ENCODE assay signal across 7 cellular contexts in genomic region chr1:201648911-201649775, GRCh38.
DNase-seq lines count a peak whose midpoint lies in the region.

No MANE protein-coding gene starts in this region.

- no peak overlapping the region for H3K27ac ChIP-seq in HUES6 (ENCODE audit: low read depth, low read length)
- H3K27ac ChIP-seq in thymus (ENCODE audit: low read depth), result no peak overlapping the region

- H3K36me3 ChIP-seq in HUES6 (ENCODE audit: control insufficient read depth, insufficient read depth, low read length), result no peaks in the 10 kb centered on the region
- H3K36me3 ChIP-seq in adipocyte (ENCODE audit: control insufficient read depth, insufficient read depth, low read length, severe bottlenecking), result peaks cover 10% of the 10 kb centered on the region
- H3K36me3 ChIP-seq in thymus (ENCODE audit: control insufficient read depth, insufficient read depth), result no peaks in the 10 kb centered on the region

- H3K9ac ChIP-seq in HUES6 (ENCODE audit: low read length) (peak overlapping the region; percentile 67), adipocyte (ENCODE audit: low read length) (peak overlapping the region; percentile 95)

- H3K36me3 Mint-ChIP-seq in T-helper 2 cell treated with Interferon-gamma antibody and Interleukin-4, amounts not matched to agents 5 μg/mL and 100 μg/mL, for 36 hours (ENCODE audit: low read depth), result no peaks in the 10 kb centered on the region

- peaks cover 59% of the 10 kb centered on the region for H3K27me3 ChIP-seq in HUES6 (ENCODE audit: control insufficient read depth, insufficient read depth, low read length)
- H3K27me3 ChIP-seq in adipocyte (replicated peaks; ENCODE audit: control insufficient read depth, insufficient read depth, low read length), result no peaks in the 10 kb centered on the region
- H3K27me3 ChIP-seq in thymus (ENCODE audit: control insufficient read depth, insufficient read depth), result peaks cover 33% of the 10 kb centered on the region

- H3K4me1 ChIP-seq in HUES6 (ENCODE audit: control insufficient read depth, insufficient read depth, low read length), result peaks cover 24% of the 10 kb centered on the region
- H3K4me1 ChIP-seq in adipocyte (ENCODE audit: control insufficient read depth, insufficient read depth, low read length), result peaks cover 49% of the 10 kb centered on the region
- no peaks in the 10 kb centered on the region for H3K4me1 ChIP-seq in thymus (ENCODE audit: control insufficient read depth, insufficient read depth, low read length)

- DNase-seq in adipocyte (ENCODE audit: low read depth) (peak; percentile 59), iPS-NIHi11 (ENCODE audit: low spot score) (peak; percentile 69), T1000 (lab: John Stamatoyannopoulos, UW) (no peak), HPDE6-E6E7 (ENCODE audit: extremely low spot score) (no peak)
- no peak for DNase-seq in T-helper 2 cell treated with Interferon-gamma antibody and Interleukin-4, amounts not matched to agents 5 μg/mL and 100 μg/mL, for 36 hours (ENCODE audit: low spot score)

- H3K4me3 ChIP-seq in HUES6 (ENCODE audit: low read depth, low read length) (peak overlapping the region; percentile 79), adipocyte (ENCODE audit: low read length) (peak overlapping the region; percentile 94), thymus (ENCODE audit: low read length) (peak overlapping the region; percentile 21)

- H3K27me3 Mint-ChIP-seq in T-helper 2 cell treated with Interferon-gamma antibody and Interleukin-4, amounts not matched to agents 5 μg/mL and 100 μg/mL, for 36 hours (ENCODE audit: low read depth), result peaks cover 51% of the 10 kb centered on the region

- no peaks in the 10 kb centered on the region for H3K4me1 Mint-ChIP-seq in T-helper 2 cell treated with Interferon-gamma antibody and Interleukin-4, amounts not matched to agents 5 μg/mL and 100 μg/mL, for 36 hours (ENCODE audit: low read depth)

- no peak overlapping the region for H3K27ac Mint-ChIP-seq in T-helper 2 cell treated with Interferon-gamma antibody and Interleukin-4, amounts not matched to agents 5 μg/mL and 100 μg/mL, for 36 hours

- no peaks in the 10 kb centered on the region for H3K9me3 Mint-ChIP-seq in T-helper 2 cell treated with Interferon-gamma antibody and Interleukin-4, amounts not matched to agents 5 μg/mL and 100 μg/mL, for 36 hours

- no peak overlapping the region for H3K4me3 Mint-ChIP-seq in T-helper 2 cell treated with Interferon-gamma antibody and Interleukin-4, amounts not matched to agents 5 μg/mL and 100 μg/mL, for 36 hours

- H3K9me3 ChIP-seq in HUES6 (ENCODE audit: control insufficient read depth, insufficient read depth, low read depth, low read length) (no peaks in the 10 kb centered on the region), adipocyte (ENCODE audit: control insufficient read depth, low read length) (no peaks in the 10 kb centered on the region), thymus (ENCODE audit: control insufficient read depth) (no peaks in the 10 kb centered on the region)

- WGBS in thymus, result 55% methylated on average over 52 of the region's 52 CpGs

Comparison
In these comparisons a context has a peak if more than half of its experiments do, and no peak if none do; other contexts are left out.
1. H3K4me3 ChIP-seq: peak in every context shown above with its lines; median percentile 94 in adipocyte; 79 in HUES6; 21 in thymus.
2. DNase-seq: peak in adipocyte (single experiment) and iPS-NIHi11 (single experiment); none in T-helper 2 cell treated with Interferon-gamma antibody and Interleukin-4, amounts not matched to agents 5 μg/mL and 100 μg/mL, for 36 hours (single experiment), T1000 (single experiment) and HPDE6-E6E7 (single experiment).